ENCODE assay signal across 8 cellular contexts in the genomic region with DNA sequence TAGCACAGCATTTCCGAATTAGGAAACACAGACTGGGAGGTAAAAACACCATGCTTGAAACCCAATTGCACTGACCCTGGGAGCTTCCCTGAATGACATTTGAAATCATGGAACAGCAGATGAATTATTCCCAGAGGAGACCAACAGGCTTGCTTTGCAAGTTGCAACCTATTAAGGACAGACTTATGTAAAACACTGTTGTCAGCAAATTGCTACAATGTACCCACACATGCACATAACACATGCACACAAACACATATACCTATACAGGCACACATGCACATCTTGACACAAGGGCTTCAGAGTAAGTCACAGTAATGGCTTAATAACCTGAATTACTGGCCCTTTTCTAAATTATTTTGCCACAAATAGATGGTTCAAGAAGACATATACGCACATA.
"Had no signal": no experiment of that assay in that cellular context is flagged by ENCODE, and none has a peak within 500 bp of the region (broad histone marks: within the 10 kb centered on the region; RNA-seq: fewer than 3 reads in every experiment).

No MANE protein-coding gene starts in this region.

- DNase-seq: GM23248, GOT3, H7, HFFc6, KG1 had no signal

- H3K36me3 ChIP-seq: HAP-1 had no signal

- H3K4me1 ChIP-seq: HAP-1 had no signal

- H3K9ac ChIP-seq: GM23248 had no signal

- H3K4me3 ChIP-seq: GM23248, HAP-1 had no signal

- H3K9me3 ChIP-seq: HAP-1 had no signal

- ATAC-seq: HCT116 had no signal

- H3K27ac ChIP-seq: GM23248, HL-60 had no signal

- H2AFZ ChIP-seq: GM23248 had no signal
